Comparison of ENCODE assay signal across 1 cellular context in the genomic region with DNA sequence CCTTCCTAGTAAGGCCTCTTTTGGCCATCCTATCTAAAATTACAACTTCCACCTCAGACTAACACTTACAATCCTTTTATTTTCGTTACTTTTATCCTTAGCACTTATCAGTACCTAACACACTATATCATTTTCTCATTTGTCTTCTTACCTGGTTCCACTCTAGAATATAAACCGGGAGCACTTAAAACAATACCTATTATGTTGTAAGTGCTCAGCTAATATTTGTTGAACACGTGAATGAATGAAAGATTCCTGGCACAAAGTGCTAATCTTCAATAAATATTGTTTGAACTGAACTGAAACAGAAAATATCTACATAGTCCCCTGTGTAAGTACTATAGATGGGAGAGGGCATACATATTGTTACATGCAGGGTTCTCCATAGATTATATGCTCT.
TF ChIP-seq lines count a peak whose summit lies in the region.

No MANE protein-coding gene starts in this region.

TF ChIP-seq in IMR-90, 13 proteins besides CTCF, POLR2A, EP300 and RAD21:
- TF ChIP-seq SMC3 (IDR thresholded peaks at IDR 0.05; ENCODE audit: low read depth, low read length) (no peak), MAFK (IDR thresholded peaks at IDR 0.05; ENCODE audit: low read depth, low read length) (no peak), CHD1 (IDR thresholded peaks at IDR 0.05; ENCODE audit: low read depth, low read length) (no peak), RFX5 (IDR thresholded peaks at IDR 0.05; ENCODE audit: low read depth, low read length) (no peak), CEBPB (IDR thresholded peaks at IDR 0.05; ENCODE audit: low read depth, low read length) (no peak), NFE2L2 (IDR thresholded peaks at IDR 0.05; ENCODE audit: low read depth, low read length) (no peak), FOS (IDR thresholded peaks at IDR 0.05; ENCODE audit: low read depth, low read length) (no peak), MAZ (IDR thresholded peaks at IDR 0.05; ENCODE audit: borderline replicate concordance, low read depth, low read length) (no peak), BHLHE40 (IDR thresholded peaks at IDR 0.05; ENCODE audit: low read depth, low read length) (no peak), MXI1 (IDR thresholded peaks at IDR 0.05; ENCODE audit: borderline replicate concordance, low read depth, low read length) (no peak), RCOR1 (IDR thresholded peaks at IDR 0.05; ENCODE audit: insufficient replicate concordance, low read length) (no peak)
- TF ChIP-seq, protein P1, sequence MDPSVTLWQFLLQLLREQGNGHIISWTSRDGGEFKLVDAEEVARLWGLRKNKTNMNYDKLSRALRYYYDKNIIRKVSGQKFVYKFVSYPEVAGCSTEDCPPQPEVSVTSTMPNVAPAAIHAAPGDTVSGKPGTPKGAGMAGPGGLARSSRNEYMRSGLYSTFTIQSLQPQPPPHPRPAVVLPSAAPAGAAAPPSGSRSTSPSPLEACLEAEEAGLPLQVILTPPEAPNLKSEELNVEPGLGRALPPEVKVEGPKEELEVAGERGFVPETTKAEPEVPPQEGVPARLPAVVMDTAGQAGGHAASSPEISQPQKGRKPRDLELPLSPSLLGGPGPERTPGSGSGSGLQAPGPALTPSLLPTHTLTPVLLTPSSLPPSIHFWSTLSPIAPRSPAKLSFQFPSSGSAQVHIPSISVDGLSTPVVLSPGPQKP (IDR thresholded peaks at IDR 0.05; ENCODE audit: borderline replicate concordance, low read depth, low read length) = no peak
- TF ChIP-seq, protein P2, sequence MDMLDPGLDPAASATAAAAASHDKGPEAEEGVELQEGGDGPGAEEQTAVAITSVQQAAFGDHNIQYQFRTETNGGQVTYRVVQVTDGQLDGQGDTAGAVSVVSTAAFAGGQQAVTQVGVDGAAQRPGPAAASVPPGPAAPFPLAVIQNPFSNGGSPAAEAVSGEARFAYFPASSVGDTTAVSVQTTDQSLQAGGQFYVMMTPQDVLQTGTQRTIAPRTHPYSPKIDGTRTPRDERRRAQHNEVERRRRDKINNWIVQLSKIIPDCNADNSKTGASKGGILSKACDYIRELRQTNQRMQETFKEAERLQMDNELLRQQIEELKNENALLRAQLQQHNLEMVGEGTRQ (IDR thresholded peaks at IDR 0.05; ENCODE audit: low read depth, low read length) = no peak
